ENCODE assay signal across 1 cellular context in the genomic region with DNA sequence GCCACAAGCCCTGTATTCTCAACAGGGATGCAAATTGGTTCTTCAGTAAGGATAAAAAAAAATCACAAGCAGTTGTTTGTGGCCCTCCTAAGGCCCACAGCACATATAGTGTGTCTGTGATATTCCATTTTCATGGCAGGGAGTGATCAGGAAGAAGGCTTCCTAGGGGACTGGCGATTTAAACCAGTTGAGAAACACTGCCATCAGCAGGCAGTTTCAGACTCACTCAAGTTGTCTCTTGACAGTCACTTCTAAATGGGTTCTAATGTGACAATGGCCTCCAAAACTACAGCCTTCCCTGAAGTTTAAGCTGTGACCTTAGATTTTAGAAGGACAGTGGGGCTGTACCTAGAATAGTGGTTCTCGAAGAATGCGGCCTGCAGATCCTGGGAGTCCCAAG.
A peak's percentile ranks its signal among the peaks of the same experiment; 100 is the strongest.
TF ChIP-seq lines count a peak whose summit lies in the region.

No MANE protein-coding gene starts in this region.

TF ChIP-seq in K562, 482 proteins besides CTCF, POLR2A, EP300 and RAD21:
- TF ChIP-seq POLR2B (IDR thresholded peaks at IDR 0.05; ENCODE audit: low read depth, partially characterized antibody) (peak; percentile 28), SNRNP70 (optimal IDR thresholded peaks at IDR 0.05; ENCODE audit: low read depth, low read length) (no peak)
TF ChIP-seq in K562: peak in this region for 1.
